ENCODE assay signal across 17 cellular contexts in genomic region chr6:30870546-30870945, GRCh38. TPM values are rescaled to one million over a fixed set of nuclear protein-coding genes. Genes with fewer than 3 reads are reported as not detected.
DNase-seq lines count a peak whose midpoint lies in the region; ATAC-seq and TF ChIP-seq lines count a peak whose summit lies in the region.
"Had no signal": no experiment of that assay in that cellular context is flagged by ENCODE, and none has a peak within 500 bp of the region (broad histone marks: within the 10 kb centered on the region; RNA-seq: fewer than 3 reads in every experiment).

No MANE protein-coding gene starts in this region.

- no peak for DNase-seq in activated CD4-positive, alpha-beta T cell treated with anti-CD3 and anti-CD28 coated beads, Interleukin-2, amount 10 ng/mL, durations not matched to agents 24 days and 14 days
- DNase-seq in activated CD4-positive, alpha-beta T cell treated with anti-CD3 and anti-CD28 coated beads for 1 hour, result no peak
- DNase-seq in Calu3 (no peak), islet precursor cell (peak; percentile 15), NCI-H2196 (lab: John Stamatoyannopoulos, UW; ENCODE audit: unreplicated experiment) (no peak), cortex of kidney (lab: John Stamatoyannopoulos, UW) (no peak)
- no peak for DNase-seq in activated CD8-positive, alpha-beta T cell treated with anti-CD3 and anti-CD28 coated beads, Interleukin-2, amount 10 ng/mL, durations not matched to agents 7 days and 5 days
- DNase-seq: DMS 273 treated with DMSO at 0.1 percent for 48 hours, GF-D8, KG1, NCI-H1417 treated with DMSO at 0.1 percent for 48 hours, NCI-H1930, NCI-H446, RPMI8226 had no signal

- no peaks in the 10 kb centered on the region for H3K27me3 Mint-ChIP-seq in activated CD4-positive, alpha-beta T cell treated with anti-CD3 and anti-CD28 coated beads, Interleukin-2, amount 10 ng/mL, durations not matched to agents 24 days and 14 days
- H3K27me3 Mint-ChIP-seq in Calu3 (ENCODE audit: unreplicated experiment), result no peaks in the 10 kb centered on the region
- no peaks in the 10 kb centered on the region for H3K27me3 Mint-ChIP-seq in activated CD8-positive, alpha-beta T cell treated with anti-CD3 and anti-CD28 coated beads, Interleukin-2, amount 10 ng/mL, durations not matched to agents 7 days and 5 days (ENCODE audit: low read depth)

- H3K4me3 Mint-ChIP-seq in activated CD4-positive, alpha-beta T cell treated with anti-CD3 and anti-CD28 coated beads, Interleukin-2, amount 10 ng/mL, durations not matched to agents 24 days and 14 days, result no peak overlapping the region
- H3K4me3 Mint-ChIP-seq in Calu3 (ENCODE audit: low read depth, unreplicated experiment), result no peak overlapping the region
- no peak overlapping the region for H3K4me3 Mint-ChIP-seq in activated CD8-positive, alpha-beta T cell treated with anti-CD3 and anti-CD28 coated beads, Interleukin-2, amount 10 ng/mL, durations not matched to agents 7 days and 5 days

- peaks cover 15% of the 10 kb centered on the region for H3K36me3 Mint-ChIP-seq in activated CD4-positive, alpha-beta T cell treated with anti-CD3 and anti-CD28 coated beads, Interleukin-2, amount 10 ng/mL, durations not matched to agents 24 days and 14 days (ENCODE audit: low read depth)
- peaks cover 13% of the 10 kb centered on the region for H3K36me3 Mint-ChIP-seq in Calu3 (ENCODE audit: insufficient read depth, unreplicated experiment)
- peaks cover 36% of the 10 kb centered on the region for H3K36me3 Mint-ChIP-seq in activated CD8-positive, alpha-beta T cell treated with anti-CD3 and anti-CD28 coated beads, Interleukin-2, amount 10 ng/mL, durations not matched to agents 7 days and 5 days (ENCODE audit: low read depth)

- POLR2A ChIA-PET in activated CD8-positive, alpha-beta T cell treated with anti-CD3 and anti-CD28 coated beads, Interleukin-2, amount 10 ng/mL, durations not matched to agents 7 days and 5 days (lab: Charles Lee), result no interaction called here

- peaks cover 32% of the 10 kb centered on the region for H3K9me3 Mint-ChIP-seq in activated CD4-positive, alpha-beta T cell treated with anti-CD3 and anti-CD28 coated beads, Interleukin-2, amount 10 ng/mL, durations not matched to agents 24 days and 14 days
- peaks cover 14% of the 10 kb centered on the region for H3K9me3 Mint-ChIP-seq in Calu3 (ENCODE audit: low read depth, unreplicated experiment)
- peaks cover 49% of the 10 kb centered on the region for H3K9me3 Mint-ChIP-seq in activated CD8-positive, alpha-beta T cell treated with anti-CD3 and anti-CD28 coated beads, Interleukin-2, amount 10 ng/mL, durations not matched to agents 7 days and 5 days (ENCODE audit: insufficient read depth)

- BruUV-seq in Calu3 (replicated peaks; lab: Mats Ljungman, UMichigan), result no TSS peak

- ATAC-seq in activated CD8-positive, alpha-beta T cell treated with anti-CD3 and anti-CD28 coated beads, Interleukin-2, amount 10 ng/mL, durations not matched to agents 7 days and 5 days, result no peak
- ATAC-seq in HG03460 (IDR thresholded peaks at IDR 0.05; ENCODE audit: unreplicated experiment), result no peak
- ATAC-seq: A549, HCT116 had no signal

- H3K4me1 Mint-ChIP-seq in activated CD4-positive, alpha-beta T cell treated with anti-CD3 and anti-CD28 coated beads, Interleukin-2, amount 10 ng/mL, durations not matched to agents 24 days and 14 days, result peaks cover 13% of the 10 kb centered on the region
- H3K4me1 Mint-ChIP-seq in Calu3 (ENCODE audit: low read depth, unreplicated experiment), result peaks cover 24% of the 10 kb centered on the region
- peaks cover 22% of the 10 kb centered on the region for H3K4me1 Mint-ChIP-seq in activated CD8-positive, alpha-beta T cell treated with anti-CD3 and anti-CD28 coated beads, Interleukin-2, amount 10 ng/mL, durations not matched to agents 7 days and 5 days (ENCODE audit: low read depth)

- no peak for TF ChIP-seq CTCF in Calu3 (IDR thresholded peaks at IDR 0.05; ENCODE audit: unreplicated experiment)

- intact Hi-C loops in activated CD4-positive, alpha-beta T cell treated with anti-CD3 and anti-CD28 coated beads, Interleukin-2, amount 10 ng/mL, durations not matched to agents 24 days and 14 days (cut with micrococcal nuclease), result no loop called here
- intact Hi-C loops in Calu3 (cut with micrococcal nuclease; ENCODE audit: unreplicated experiment), result no loop called here

- peak overlapping the region; percentile 71 for H3K27ac Mint-ChIP-seq in activated CD4-positive, alpha-beta T cell treated with anti-CD3 and anti-CD28 coated beads, Interleukin-2, amount 10 ng/mL, durations not matched to agents 24 days and 14 days
- peak overlapping the region; percentile 1 for H3K27ac Mint-ChIP-seq in Calu3 (ENCODE audit: unreplicated experiment)
- peak overlapping the region; percentile 75 for H3K27ac Mint-ChIP-seq in activated CD8-positive, alpha-beta T cell treated with anti-CD3 and anti-CD28 coated beads, Interleukin-2, amount 10 ng/mL, durations not matched to agents 7 days and 5 days

- CTCF ChIA-PET in Calu3 (lab: Charles Lee), result no interaction called here
- CTCF ChIA-PET in activated CD8-positive, alpha-beta T cell treated with anti-CD3 and anti-CD28 coated beads, Interleukin-2, amount 10 ng/mL, durations not matched to agents 7 days and 5 days (lab: Charles Lee), result interaction anchor here (1.0 kb wide), 1 partner anchor 48 kb away, joined by 3 read pairs; no protein-coding TSS in a partner anchor

RNA-seq across cellular contexts. Expression of gene DDR1, which starts 13.8 kb away (rescaled TPM):
- total RNA-seq in activated CD4-positive, alpha-beta T cell treated with anti-CD3 and anti-CD28 coated beads, Interleukin-2, amount 10 ng/mL, durations not matched to agents 24 days and 14 days, result 18.8 and 22.9 TPM in 2 replicates
- 489 and 580 TPM in 2 replicates for total RNA-seq in Calu3 (2022)
- total RNA-seq in activated CD8-positive, alpha-beta T cell treated with anti-CD3 and anti-CD28 coated beads, Interleukin-2, amount 10 ng/mL, durations not matched to agents 7 days and 5 days, result 1 to 10 TPM; 6.3 to 7.4 TPM

RNA-seq across cellular contexts. Expression of gene GTF2H4, which starts 37.5 kb away (rescaled TPM):
- total RNA-seq in activated CD4-positive, alpha-beta T cell treated with anti-CD3 and anti-CD28 coated beads, Interleukin-2, amount 10 ng/mL, durations not matched to agents 24 days and 14 days, result 58.7 and 60.3 TPM in 2 replicates
- 70.5 and 80.0 TPM in 2 replicates for total RNA-seq in Calu3 (2022)
- 10 to 100 TPM; 30.0 to 30.1 TPM for total RNA-seq in activated CD8-positive, alpha-beta T cell treated with anti-CD3 and anti-CD28 coated beads, Interleukin-2, amount 10 ng/mL, durations not matched to agents 7 days and 5 days

RNA-seq across cellular contexts. Expression of gene VARS2, which starts 43.5 kb away (rescaled TPM):
- total RNA-seq in activated CD4-positive, alpha-beta T cell treated with anti-CD3 and anti-CD28 coated beads, Interleukin-2, amount 10 ng/mL, durations not matched to agents 24 days and 14 days, result 74.8 and 84.2 TPM in 2 replicates
- total RNA-seq in Calu3 (2022), result 33.0 and 34.2 TPM in 2 replicates
- 10 to 100 TPM; 38.4 to 38.8 TPM for total RNA-seq in activated CD8-positive, alpha-beta T cell treated with anti-CD3 and anti-CD28 coated beads, Interleukin-2, amount 10 ng/mL, durations not matched to agents 7 days and 5 days

Comparison
In these comparisons a context has a peak if more than half of its experiments do, and no peak if none do; other contexts are left out.
1. H3K27ac Mint-ChIP-seq: peak in every context shown above with its lines; median percentile 75 in activated CD8-positive, alpha-beta T cell treated with anti-CD3 and anti-CD28 coated beads, Interleukin-2, amount 10 ng/mL, durations not matched to agents 7 days and 5 days; 71 in activated CD4-positive, alpha-beta T cell treated with anti-CD3 and anti-CD28 coated beads, Interleukin-2, amount 10 ng/mL, durations not matched to agents 24 days and 14 days; 1 in Calu3.
2. RNA of gene DDR1, which starts 13.8 kb away (total RNA-seq): 489 to 580 TPM in Calu3; 18.8 to 22.9 TPM in activated CD4-positive, alpha-beta T cell treated with anti-CD3 and anti-CD28 coated beads, Interleukin-2, amount 10 ng/mL, durations not matched to agents 24 days and 14 days and 6.3 to 7.4 TPM in activated CD8-positive, alpha-beta T cell treated with anti-CD3 and anti-CD28 coated beads, Interleukin-2, amount 10 ng/mL, durations not matched to agents 7 days and 5 days; every median in the first group is over 10 times any median in the second.